In genomic region chr7:86904949-86905834, GRCh38 we compare ENCODE assay signal across 8 cellular contexts.
DNase-seq lines count a peak whose midpoint lies in the region; ATAC-seq, FAIRE-seq and TF ChIP-seq lines count a peak whose summit lies in the region.

No MANE protein-coding gene starts in this region.

- peak; percentile 31 to 43 for DNase-seq in NCI-H2081 (lab: John Stamatoyannopoulos, UW)
- no peak for DNase-seq in NCI-H2081 treated with DMSO at 0.1 percent for 48 hours (lab: John Stamatoyannopoulos, UW)
- DNase-seq in H4 (ENCODE audit: low spot score): peak; percentile 53
- DNase-seq in NCI-H69 (lab: John Stamatoyannopoulos, UW): peak; percentile 9
- peak; percentile 31 for DNase-seq in endothelial cell of umbilical vein (ENCODE audit: low read depth, low spot score)
- no peak for DNase-seq in psoas muscle
- DNase-seq in stimulated activated CD4-positive, alpha-beta T cell treated with anti-CD3 and anti-CD28 coated beads, Interleukin-1b, Interleukin-23, amount 100 ng/mL, for 48 hours: no peak
- no peak for DNase-seq in HTR-8/SVneo (ENCODE audit: insufficient read length, low spot score)

- no peak overlapping the region for H3K9ac ChIP-seq in endothelial cell of umbilical vein (replicated peaks; ENCODE audit: extremely low read depth, insufficient read depth, low read length)

- no peak overlapping the region for H3K27ac ChIP-seq in endothelial cell of umbilical vein (ENCODE audit: insufficient read depth, low read depth, low read length)
- no peak overlapping the region for H3K27ac ChIP-seq in psoas muscle

- dilution Hi-C loops in endothelial cell of umbilical vein (cut with MboI; ENCODE audit: extremely low pct_ligation_motif_present, low sequenced_read_pairs): no loop called here

- no peaks in the 10 kb centered on the region for H3K36me3 ChIP-seq in endothelial cell of umbilical vein (ENCODE audit: control insufficient read depth in 2 of 2, extremely low read depth in 1 of 2, insufficient read depth in 2 of 2, low read length in 2 of 2)
- H3K36me3 ChIP-seq in psoas muscle (ENCODE audit: insufficient read depth in 1 of 2, low read depth in 1 of 2): peaks cover 0 to 28% of the 10 kb centered on the region in 2 donors

- no peak for ATAC-seq in psoas muscle

- CTCF ChIA-PET in endothelial cell of umbilical vein (lab: Charles Lee): interaction anchor here (0.7 to 2.8 kb wide), 26 partner anchors 10 to 1878 kb away, joined by 3 to 35 read pairs (median 3); partner anchors contain the start of gene TMEM243

- FAIRE-seq in endothelial cell of umbilical vein (lab: Jason Lieb, UNC): peak; percentile 49
- no peak for FAIRE-seq in HTR-8/SVneo (lab: Jason Lieb, UNC)

- no peaks in the 10 kb centered on the region for H3K27me3 ChIP-seq in endothelial cell of umbilical vein (ENCODE audit: control insufficient read depth in 2 of 2, insufficient read depth in 2 of 2, low read length in 2 of 2)
- H3K27me3 ChIP-seq in psoas muscle (ENCODE audit: insufficient read depth in 3 of 3, low read length in 2 of 3): no peaks in the 10 kb centered on the region

- no peak for TF ChIP-seq POLR2A in endothelial cell of umbilical vein (IDR thresholded peaks at IDR 0.05; ENCODE audit: low read depth, low read length)

- no peak overlapping the region for H3K4me2 ChIP-seq in endothelial cell of umbilical vein (ENCODE audit: insufficient read depth, low read length)

- peak; percentile 45 to 47 for TF ChIP-seq CTCF in endothelial cell of umbilical vein (IDR thresholded peaks at IDR 0.05; ENCODE audit: extremely low read depth in 1 of 2, insufficient read depth in 1 of 2, low read depth in 1 of 2, low read length in 2 of 2)
- peak; percentile 31 for TF ChIP-seq CTCF in psoas muscle (IDR thresholded peaks at IDR 0.05)

- no peaks in the 10 kb centered on the region for H3K79me2 ChIP-seq in endothelial cell of umbilical vein (ENCODE audit: control insufficient read depth, insufficient read depth, low read length)

- intact Hi-C loops in endothelial cell of umbilical vein (cut with micrococcal nuclease) (loop anchor here (2.0 kb wide), 1 partner anchor 1014 kb away; no protein-coding TSS in a partner anchor), psoas muscle (cut with DNase I) (no loop called here)

- POLR2A ChIA-PET in endothelial cell of umbilical vein (lab: Charles Lee): no interaction called here

- no peak overlapping the region for H3K4me3 ChIP-seq in endothelial cell of umbilical vein (replicated peaks in 1 of 3; ENCODE audit: insufficient read depth in 1 of 3, low read depth in 1 of 3, low read length in 3 of 3)
- no peak overlapping the region for H3K4me3 ChIP-seq in psoas muscle

- 39 to 42% (median 40%) methylated on average over 3 of the region's 3 CpGs for WGBS in psoas muscle, 3 donors

- no TSS peak for BruUV-seq in endothelial cell of umbilical vein (replicated peaks; lab: Mats Ljungman, UMichigan)

- no peaks in the 10 kb centered on the region for H3K9me1 ChIP-seq in endothelial cell of umbilical vein (replicated peaks; ENCODE audit: control insufficient read depth, extremely low read depth, insufficient read depth, low read length)

- no peaks in the 10 kb centered on the region for H3K9me3 ChIP-seq in endothelial cell of umbilical vein (replicated peaks; ENCODE audit: control insufficient read depth, insufficient read depth, low read length)
- no peaks in the 10 kb centered on the region for H3K9me3 ChIP-seq in psoas muscle

- no peaks in the 10 kb centered on the region for H3K4me1 ChIP-seq in endothelial cell of umbilical vein (ENCODE audit: control insufficient read depth, extremely low read depth, insufficient read depth, low read length)
- H3K4me1 ChIP-seq in psoas muscle: no peaks in the 10 kb centered on the region

- no peaks in the 10 kb centered on the region for H4K20me1 ChIP-seq in endothelial cell of umbilical vein (replicated peaks; ENCODE audit: control insufficient read depth, extremely low read depth, insufficient read depth, low read length)

- no peak overlapping the region for H2AFZ ChIP-seq in endothelial cell of umbilical vein (ENCODE audit: low read depth, low read length)

TF ChIP-seq in endothelial cell of umbilical vein, 7 proteins besides CTCF, POLR2A, EP300 and RAD21:
- TF ChIP-seq MAX (IDR thresholded peaks at IDR 0.05; ENCODE audit: insufficient read depth, insufficient read length) (no peak), GATA2 (IDR thresholded peaks at IDR 0.05; ENCODE audit: insufficient read depth, insufficient read length, low read depth, low read length) (no peak), EZH2 (IDR thresholded peaks at IDR 0.05; ENCODE audit: borderline replicate concordance, low read depth, low read length, severe bottlenecking) (no peak), POLR2AphosphoS5 (IDR thresholded peaks at IDR 0.05; ENCODE audit: insufficient read depth, low read depth, low read length) (no peak), JUN (IDR thresholded peaks at IDR 0.05; ENCODE audit: borderline replicate concordance, insufficient read depth, insufficient read length, low read depth) (no peak), MYC (IDR thresholded peaks at IDR 0.05; ENCODE audit: low read depth, low read length) (no peak), FOS (IDR thresholded peaks at IDR 0.05; ENCODE audit: borderline replicate concordance, insufficient read depth, low read length) (no peak)

Comparison
In these comparisons a context has a peak if more than half of its experiments do, and no peak if none do; other contexts are left out.
1. DNase-seq: peak in NCI-H2081 (2 of 2), H4 (single experiment), NCI-H69 (single experiment) and endothelial cell of umbilical vein (single experiment); none in NCI-H2081 treated with DMSO at 0.1 percent for 48 hours (single experiment), psoas muscle (0 of 2), stimulated activated CD4-positive, alpha-beta T cell treated with anti-CD3 and anti-CD28 coated beads, Interleukin-1b, Interleukin-23, amount 100 ng/mL, for 48 hours (single experiment) and HTR-8/SVneo (single experiment).